30 cellular contexts compared by ENCODE assay signal in the genomic region with DNA sequence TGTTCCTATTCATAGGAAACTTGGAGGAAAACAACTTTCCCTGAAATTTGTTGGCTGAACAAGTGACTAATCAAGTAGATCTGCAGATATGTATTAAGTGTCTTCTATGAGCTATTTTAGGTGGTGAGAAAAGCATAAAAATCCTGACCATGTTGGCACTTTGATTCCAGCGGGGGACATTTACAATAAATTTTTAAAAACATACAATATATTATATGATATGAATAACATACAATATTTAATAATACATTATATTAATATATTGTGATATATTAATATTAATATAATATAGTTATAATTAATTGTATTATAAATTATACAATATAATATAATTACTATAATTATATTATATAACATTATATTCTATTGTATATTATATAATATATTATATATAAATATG.
"Had no signal": no experiment of that assay in that cellular context is flagged by ENCODE, and none has a peak within 500 bp of the region (broad histone marks: within the 10 kb centered on the region; RNA-seq: fewer than 3 reads in every experiment).

No MANE protein-coding gene starts in this region.

- H3K9me3 ChIP-seq: left ventricle myocardium inferior, neutrophil, prostate gland, stomach, testis, thyroid gland, transverse colon, upper lobe of left lung, vagina had no signal

- H3K9ac ChIP-seq: neural progenitor cell had no signal

- DNase-seq: hippocampal formation; immature natural killer cell; left ventricle myocardium inferior; mesendoderm; naive B cell; natural killer cell; nephron progenitor cell; occipital lobe; posterior cingulate gyrus; retina; right cardiac atrium; stimulated activated CD4-positive, alpha-beta T cell treated with anti-CD3 and anti-CD28 coated beads, Interleukin-12 subunit alpha, Interleukin-12 subunit beta, amount 100 ng/mL, for 4 hours; stimulated activated CD4-positive, alpha-beta T cell treated with anti-CD3 and anti-CD28 coated beads, Interleukin-15, amount 100 ng/mL, for 24 hours; stimulated activated CD4-positive, alpha-beta T cell treated with anti-CD3 and anti-CD28 coated beads, Interleukin-2, amount 100 ng/mL, for 24 hours; stimulated activated CD4-positive, alpha-beta T cell treated with anti-CD3 and anti-CD28 coated beads, Interleukin-4, amount 100 ng/mL, for 1 hour; stimulated activated naive B cell treated with anti-CD40 and anti-IgM and Interleukin-4, amounts not matched to agents 10 μg/mL and 1 μg/mL and 100 μg/mL, for 72 hours; stimulated activated naive CD8-positive, alpha-beta T cell treated with anti-CD3 and anti-CD28 coated beads, Interleukin-15, Interleukin-2, amounts not matched to agents 100 U/mL and 50 U/mL, for 24 hours; stomach; testis; thyroid gland; transverse colon; upper lobe of left lung had no signal

- H3K4me2 ChIP-seq: neural progenitor cell had no signal

- H3K27me3 ChIP-seq: neural progenitor cell, neutrophil, stomach, testis, thyroid gland, transverse colon, upper lobe of left lung, vagina had no signal

- ATAC-seq: natural killer cell; right cardiac atrium; sciatic nerve; stimulated activated naive B cell treated with anti-CD40 and anti-IgM and Interleukin-4, amounts not matched to agents 10 μg/mL and 1 μg/mL and 100 μg/mL, for 72 hours; stimulated activated naive CD8-positive, alpha-beta T cell treated with anti-CD3 and anti-CD28 coated beads, Interleukin-15, Interleukin-2, amounts not matched to agents 100 U/mL and 50 U/mL, for 24 hours had no signal

- H3K36me3 ChIP-seq: left ventricle myocardium inferior, neural progenitor cell, neutrophil, prostate gland, stomach, thyroid gland, transverse colon, upper lobe of left lung, vagina had no signal

- H3K4me3 ChIP-seq: left ventricle myocardium inferior, lung, neural progenitor cell, prostate gland, skin epidermis, stomach, testis, thyroid gland, transverse colon, upper lobe of left lung, vagina had no signal

- H3K4me1 ChIP-seq: left ventricle myocardium inferior, neural progenitor cell, prostate gland, stomach, thyroid gland, transverse colon, upper lobe of left lung, vagina had no signal

- FAIRE-seq: islet of Langerhans had no signal

- H3K27ac ChIP-seq: left ventricle myocardium inferior, neural progenitor cell, neutrophil, prostate gland, skin epidermis, stomach, testis, thyroid gland, transverse colon, upper lobe of left lung, vagina had no signal

- H2AFZ ChIP-seq: neural progenitor cell had no signal
